Comparison of ENCODE assay signal across 21 cellular contexts in genomic region chr11:133047036-133047800, GRCh38.
"Had no signal": no experiment of that assay in that cellular context is flagged by ENCODE, and none has a peak within 500 bp of the region (broad histone marks: within the 10 kb centered on the region; RNA-seq: fewer than 3 reads in every experiment).

No MANE protein-coding gene starts in this region.

- H3K27me3 ChIP-seq: foreskin keratinocyte, right atrium auricular region had no signal

- H2AFZ ChIP-seq: hepatocyte had no signal

- H3K4me1 ChIP-seq: foreskin keratinocyte, prostate gland, right atrium auricular region, suprapubic skin, tibial nerve had no signal

- H3K9me3 ChIP-seq: prostate gland, right atrium auricular region, suprapubic skin, tibial nerve had no signal

- H3K36me3 ChIP-seq: prostate gland, right atrium auricular region, suprapubic skin, tibial nerve had no signal

- H3K4me2 ChIP-seq: hepatocyte had no signal

- H3K79me2 ChIP-seq: hepatocyte had no signal

- H3K27ac ChIP-seq: foreskin keratinocyte, hepatocyte, prostate gland, right atrium auricular region, suprapubic skin, tibial nerve had no signal

- FAIRE-seq: urothelium cell line had no signal

- H3K4me3 ChIP-seq: hepatocyte, prostate gland, right atrium auricular region, suprapubic skin, tibial nerve had no signal

- DNase-seq: activated B cell treated with CpG ODN at 0.5 μM for 24 hours; activated CD4-positive, alpha-beta T cell treated with anti-CD3 and anti-CD28 coated beads for 36 hours; activated CD4-positive, alpha-beta T cell treated with anti-CD3 and anti-CD28 coated beads, Interleukin-2, amount 50 U/mL, for 4 hours; activated CD8-positive, alpha-beta memory T cell treated with anti-CD3 and anti-CD28 coated beads for 24 hours; activated CD8-positive, alpha-beta memory T cell treated with anti-CD3 and anti-CD28 coated beads, Interleukin-2, amount 50 U/mL, for 4 hours; activated T-cell treated with anti-CD3 and anti-CD28 coated beads, Interleukin-2, amount 50 U/mL, for 24 hours; aorta; dermis blood vessel endothelial cell; effector CD8-positive, alpha-beta T cell; erythroblast; foreskin keratinocyte; immature natural killer cell; naive thymus-derived CD4-positive, alpha-beta T cell; stimulated activated CD4-positive, alpha-beta T cell treated with anti-CD3 and anti-CD28 coated beads, Interleukin-12 subunit alpha, Interleukin-12 subunit beta, amount 100 ng/mL, for 4 hours; stimulated activated naive CD8-positive, alpha-beta T cell treated with anti-CD3 and anti-CD28 coated beads, Interleukin-15, amount 100 ng/mL, for 72 hours had no signal
